Comparison of ENCODE assay signal across 20 cellular contexts in genomic region chr2:171266102-171266501, GRCh38.
"Had no signal": no experiment of that assay in that cellular context is flagged by ENCODE, and none has a peak within 500 bp of the region (broad histone marks: within the 10 kb centered on the region; RNA-seq: fewer than 3 reads in every experiment).

No MANE protein-coding gene starts in this region.

- H3K27me3 ChIP-seq: heart left ventricle, thyroid gland, upper lobe of right lung had no signal

- H3K4me3 Mint-ChIP-seq: activated naive CD4-positive, alpha-beta T cell treated with anti-CD3 and anti-CD28 coated beads for 36 hours; activated naive CD8-positive, alpha-beta T cell treated with anti-CD3 and anti-CD28 coated beads, Interleukin-2, amount 50 U/mL, for 24 hours; activated T-cell treated with anti-CD3 and anti-CD28 coated beads, Interleukin-2, amount 50 U/mL, for 72 hours; WTC11 had no signal

- H3K79me2 ChIP-seq: parathyroid adenoma had no signal

- H3K27ac Mint-ChIP-seq: activated naive CD4-positive, alpha-beta T cell treated with anti-CD3 and anti-CD28 coated beads for 36 hours; activated naive CD8-positive, alpha-beta T cell treated with anti-CD3 and anti-CD28 coated beads, Interleukin-2, amount 50 U/mL, for 24 hours; activated T-cell treated with anti-CD3 and anti-CD28 coated beads, Interleukin-2, amount 50 U/mL, for 72 hours; WTC11 had no signal

- H3K36me3 ChIP-seq: heart left ventricle, thyroid gland, upper lobe of right lung had no signal

- H3K4me3 ChIP-seq: heart left ventricle, thyroid gland, upper lobe of right lung had no signal

- H3K27ac ChIP-seq: epithelial cell of prostate, heart left ventricle, parathyroid adenoma, thyroid gland, upper lobe of right lung had no signal

- H3K9me3 Mint-ChIP-seq: activated naive CD4-positive, alpha-beta T cell treated with anti-CD3 and anti-CD28 coated beads for 36 hours; activated naive CD8-positive, alpha-beta T cell treated with anti-CD3 and anti-CD28 coated beads, Interleukin-2, amount 50 U/mL, for 24 hours; activated T-cell treated with anti-CD3 and anti-CD28 coated beads, Interleukin-2, amount 50 U/mL, for 72 hours; WTC11 had no signal

- ATAC-seq: activated naive CD8-positive, alpha-beta T cell treated with anti-CD3 and anti-CD28 coated beads, Interleukin-2, amount 50 U/mL, for 24 hours; activated T-cell treated with anti-CD3 and anti-CD28 coated beads, Interleukin-2, amount 50 U/mL, for 72 hours; heart left ventricle; left cardiac atrium; right cardiac atrium; stimulated activated naive CD8-positive, alpha-beta T cell treated with anti-CD3 and anti-CD28 coated beads, Interleukin-15, Interleukin-2, amounts not matched to agents 100 U/mL and 50 U/mL, for 24 hours; upper lobe of right lung; WTC11 had no signal

- H3K36me3 Mint-ChIP-seq: WTC11 had no signal

- H3K27me3 Mint-ChIP-seq: activated naive CD8-positive, alpha-beta T cell treated with anti-CD3 and anti-CD28 coated beads, Interleukin-2, amount 50 U/mL, for 24 hours had no signal

- H3K9me3 ChIP-seq: heart left ventricle, thyroid gland, upper lobe of right lung had no signal

- DNase-seq: activated CD4-positive, alpha-beta T cell treated with anti-CD3 and anti-CD28 coated beads, Interleukin-2, amount 50 U/mL, for 4 hours; activated effector memory CD4-positive, alpha-beta T cell treated with Interleukin-2 at 50 U/mL for 16 hours; activated naive CD4-positive, alpha-beta T cell treated with anti-CD3 and anti-CD28 coated beads for 36 hours; activated naive CD8-positive, alpha-beta T cell treated with anti-CD3 and anti-CD28 coated beads, Interleukin-2, amount 50 U/mL, for 24 hours; activated T-cell treated with anti-CD3 and anti-CD28 coated beads, Interleukin-2, amount 50 U/mL, for 72 hours; cerebellar nuclear complex; cortex of kidney; heart left ventricle; islet precursor cell; left cardiac atrium; nucleus accumbens; right cardiac atrium; stimulated activated CD4-positive, alpha-beta T cell treated with anti-CD3 and anti-CD28 coated beads, Interleukin-4, amount 100 ng/mL, for 24 hours; stimulated activated naive CD8-positive, alpha-beta T cell treated with anti-CD3 and anti-CD28 coated beads, Interleukin-15, Interleukin-2, amounts not matched to agents 100 U/mL and 50 U/mL, for 24 hours; T-helper 9 cell; thyroid gland; upper lobe of right lung had no signal

- H3K9ac ChIP-seq: parathyroid adenoma had no signal

- H2AFZ ChIP-seq: parathyroid adenoma had no signal

- H3K4me1 ChIP-seq: parathyroid adenoma, thyroid gland, upper lobe of right lung had no signal
